Comparison of ENCODE assay signal across 2 cellular contexts in the genomic region with DNA sequence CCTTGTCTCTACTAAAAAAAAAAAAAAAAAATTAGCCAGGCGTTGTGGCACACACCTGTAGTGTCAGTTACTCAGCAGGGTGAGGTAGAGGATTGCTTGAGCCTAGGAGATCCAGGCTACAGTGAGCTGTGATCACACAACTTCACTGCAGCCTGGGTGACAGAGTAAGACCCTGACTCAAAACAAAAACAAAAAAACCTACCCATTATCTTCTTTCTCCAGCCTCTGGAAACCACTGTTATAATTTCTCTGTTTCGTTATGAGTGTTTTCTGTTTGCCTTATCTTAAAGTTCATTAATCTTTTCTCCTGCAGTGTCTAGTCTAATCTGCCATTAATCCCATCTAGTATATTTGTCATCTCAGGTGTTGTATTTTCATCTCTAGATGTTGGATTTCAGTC.
TF ChIP-seq lines count a peak whose summit lies in the region.

No MANE protein-coding gene starts in this region.

TF ChIP-seq in SK-N-SH treated with all-trans-retinoic acid at 6 μM for 48 hours, 23 proteins besides CTCF, POLR2A, EP300 and RAD21:
- no peak for TF ChIP-seq TOX (CRISPR knock-in tag; IDR thresholded peaks at IDR 0.05; ENCODE audit: borderline replicate concordance)
- no peak for TF ChIP-seq SNAI2 (CRISPR knock-in tag; IDR thresholded peaks at IDR 0.05)
- TF ChIP-seq, protein P1, sequence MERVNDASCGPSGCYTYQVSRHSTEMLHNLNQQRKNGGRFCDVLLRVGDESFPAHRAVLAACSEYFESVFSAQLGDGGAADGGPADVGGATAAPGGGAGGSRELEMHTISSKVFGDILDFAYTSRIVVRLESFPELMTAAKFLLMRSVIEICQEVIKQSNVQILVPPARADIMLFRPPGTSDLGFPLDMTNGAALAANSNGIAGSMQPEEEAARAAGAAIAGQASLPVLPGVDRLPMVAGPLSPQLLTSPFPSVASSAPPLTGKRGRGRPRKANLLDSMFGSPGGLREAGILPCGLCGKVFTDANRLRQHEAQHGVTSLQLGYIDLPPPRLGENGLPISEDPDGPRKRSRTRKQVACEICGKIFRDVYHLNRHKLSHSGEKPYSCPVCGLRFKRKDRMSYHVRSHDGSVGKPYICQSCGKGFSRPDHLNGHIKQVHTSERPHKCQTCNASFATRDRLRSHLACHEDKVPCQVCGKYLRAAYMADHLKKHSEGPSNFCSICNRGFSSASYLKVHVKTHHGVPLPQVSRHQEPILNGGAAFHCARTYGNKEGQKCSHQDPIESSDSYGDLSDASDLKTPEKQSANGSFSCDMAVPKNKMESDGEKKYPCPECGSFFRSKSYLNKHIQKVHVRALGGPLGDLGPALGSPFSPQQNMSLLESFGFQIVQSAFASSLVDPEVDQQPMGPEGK (CRISPR knock-in tag; IDR thresholded peaks at IDR 0.05; ENCODE audit: borderline replicate concordance): no peak
- no peak for TF ChIP-seq ZNF70 (CRISPR knock-in tag; IDR thresholded peaks at IDR 0.05)
- TF ChIP-seq, protein P2, sequence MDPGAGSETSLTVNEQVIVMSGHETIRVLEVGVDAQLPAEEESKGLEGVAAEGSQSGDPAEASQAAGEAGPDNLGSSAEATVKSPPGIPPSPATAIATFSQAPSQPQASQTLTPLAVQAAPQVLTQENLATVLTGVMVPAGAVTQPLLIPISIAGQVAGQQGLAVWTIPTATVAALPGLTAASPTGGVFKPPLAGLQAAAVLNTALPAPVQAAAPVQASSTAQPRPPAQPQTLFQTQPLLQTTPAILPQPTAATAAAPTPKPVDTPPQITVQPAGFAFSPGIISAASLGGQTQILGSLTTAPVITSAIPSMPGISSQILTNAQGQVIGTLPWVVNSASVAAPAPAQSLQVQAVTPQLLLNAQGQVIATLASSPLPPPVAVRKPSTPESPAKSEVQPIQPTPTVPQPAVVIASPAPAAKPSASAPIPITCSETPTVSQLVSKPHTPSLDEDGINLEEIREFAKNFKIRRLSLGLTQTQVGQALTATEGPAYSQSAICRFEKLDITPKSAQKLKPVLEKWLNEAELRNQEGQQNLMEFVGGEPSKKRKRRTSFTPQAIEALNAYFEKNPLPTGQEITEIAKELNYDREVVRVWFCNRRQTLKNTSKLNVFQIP (CRISPR knock-in tag; IDR thresholded peaks at IDR 0.05; ENCODE audit: borderline replicate concordance, low read depth): no peak
- no peak for TF ChIP-seq ZNF8 (CRISPR knock-in tag; IDR thresholded peaks at IDR 0.05)

TF ChIP-seq in HepG2, 621 proteins besides CTCF, POLR2A, EP300 and RAD21:
- TF ChIP-seq ZMYM3 (CRISPR knock-in tag; IDR thresholded peaks at IDR 0.05) (no peak), ZNF652 (CRISPR knock-in tag; IDR thresholded peaks at IDR 0.05; ENCODE audit: borderline replicate concordance, low read depth) (no peak), HHEX (CRISPR knock-in tag; IDR thresholded peaks at IDR 0.05) (no peak), ZNF460 (CRISPR knock-in tag; IDR thresholded peaks at IDR 0.05; ENCODE audit: borderline replicate concordance) (no peak), ZNF383 (CRISPR knock-in tag; IDR thresholded peaks at IDR 0.05; ENCODE audit: borderline replicate concordance) (no peak), PHF20 (CRISPR knock-in tag; IDR thresholded peaks at IDR 0.05) (no peak), ZEB1 (IDR thresholded peaks at IDR 0.05; ENCODE audit: insufficient replicate concordance, low read depth) (no peak), TEAD3 (CRISPR knock-in tag; optimal IDR thresholded peaks at IDR 0.05; ENCODE audit: borderline replicate concordance) (no peak), ZNF234 (CRISPR knock-in tag; conservative IDR thresholded peaks at IDR 0.05) (no peak)
- TF ChIP-seq, protein P3, sequence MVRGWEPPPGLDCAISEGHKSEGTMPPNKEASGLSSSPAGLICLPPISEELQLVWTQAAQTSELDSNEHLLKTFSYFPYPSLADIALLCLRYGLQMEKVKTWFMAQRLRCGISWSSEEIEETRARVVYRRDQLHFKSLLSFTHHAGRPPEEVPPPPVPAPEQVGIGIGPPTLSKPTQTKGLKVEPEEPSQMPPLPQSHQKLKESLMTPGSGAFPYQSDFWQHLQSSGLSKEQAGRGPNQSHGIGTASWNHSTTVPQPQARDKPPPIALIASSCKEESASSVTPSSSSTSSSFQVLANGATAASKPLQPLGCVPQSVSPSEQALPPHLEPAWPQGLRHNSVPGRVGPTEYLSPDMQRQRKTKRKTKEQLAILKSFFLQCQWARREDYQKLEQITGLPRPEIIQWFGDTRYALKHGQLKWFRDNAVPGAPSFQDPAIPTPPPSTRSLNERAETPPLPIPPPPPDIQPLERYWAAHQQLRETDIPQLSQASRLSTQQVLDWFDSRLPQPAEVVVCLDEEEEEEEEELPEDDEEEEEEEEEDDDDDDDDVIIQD (CRISPR knock-in tag; IDR thresholded peaks at IDR 0.05; ENCODE audit: low read depth): no peak
TF ChIP-seq in HepG2: peak in this region for 0.
